8 cellular contexts compared by ENCODE assay signal in the genomic region with DNA sequence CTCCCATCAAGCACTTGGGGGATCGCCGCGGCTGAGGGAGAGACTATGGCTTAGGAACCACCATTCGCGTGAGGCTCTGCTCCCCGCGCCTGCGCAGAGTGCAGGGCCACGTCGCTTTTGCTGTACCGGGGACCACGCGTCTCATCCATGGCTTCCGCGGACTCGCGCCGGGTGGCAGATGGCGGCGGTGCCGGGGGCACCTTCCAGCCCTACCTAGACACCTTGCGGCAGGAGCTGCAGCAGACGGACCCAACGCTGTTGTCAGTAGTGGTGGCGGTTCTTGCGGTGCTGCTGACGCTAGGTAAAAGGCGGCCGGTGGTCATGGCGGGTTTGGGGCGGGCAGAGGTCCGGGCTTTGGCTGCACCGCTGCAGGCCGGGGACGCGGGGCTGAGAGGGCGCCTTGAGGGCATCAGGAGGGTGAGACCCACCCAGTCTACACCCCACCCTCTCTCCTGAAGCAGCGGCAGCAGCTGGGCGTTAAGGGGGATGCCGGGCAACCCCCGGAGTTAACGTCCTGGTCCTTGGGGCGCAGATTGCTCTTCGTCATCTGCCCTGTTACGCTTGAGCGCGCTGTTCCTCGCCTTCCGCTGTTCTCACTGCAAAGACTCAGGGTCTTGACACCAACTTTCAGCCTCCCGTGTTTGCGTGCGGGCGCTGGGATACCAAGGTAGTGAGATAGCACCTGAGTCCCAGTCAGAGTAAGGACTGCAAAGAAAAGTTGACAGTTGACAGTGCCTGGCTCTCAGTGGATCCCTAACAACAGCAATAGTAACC. TPM values are rescaled to one million over a fixed set of nuclear protein-coding genes. Genes with fewer than 3 reads are reported as not detected.
DNase-seq lines count a peak whose midpoint lies in the region; ATAC-seq and TF ChIP-seq lines count a peak whose summit lies in the region.

A gene with protein sequence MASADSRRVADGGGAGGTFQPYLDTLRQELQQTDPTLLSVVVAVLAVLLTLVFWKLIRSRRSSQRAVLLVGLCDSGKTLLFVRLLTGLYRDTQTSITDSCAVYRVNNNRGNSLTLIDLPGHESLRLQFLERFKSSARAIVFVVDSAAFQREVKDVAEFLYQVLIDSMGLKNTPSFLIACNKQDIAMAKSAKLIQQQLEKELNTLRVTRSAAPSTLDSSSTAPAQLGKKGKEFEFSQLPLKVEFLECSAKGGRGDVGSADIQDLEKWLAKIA (plus strand): TSS at position 114 of the 774 bp plus-strand sequence. CDS start 34 bp downstream, at position 148.

- peaks cover 0 to 5% of the 10 kb centered on the region in 2 donors for H3K27me3 Mint-ChIP-seq in CD4-positive, alpha-beta memory T cell
- H3K27me3 Mint-ChIP-seq in activated CD4-positive, alpha-beta memory T cell treated with anti-CD3 and anti-CD28 coated beads for 36 hours: peaks cover 4% of the 10 kb centered on the region

- peak; percentile 99 for ATAC-seq in GM19455 (IDR thresholded peaks at IDR 0.05; ENCODE audit: unreplicated experiment)

- H3K4me1 ChIP-seq in CD4-positive, alpha-beta memory T cell (ENCODE audit: insufficient read depth, low read length): peaks cover 29% of the 10 kb centered on the region
- H3K4me1 ChIP-seq in duodenal mucosa (ENCODE audit: control insufficient read depth in 1 of 2, insufficient read depth in 2 of 2, low read length in 2 of 2): peaks cover 9 to 16% of the 10 kb centered on the region in 2 donors

- peak within 1 kb of the TSS; percentile 94 to 98 (median 98) for H3K4me3 Mint-ChIP-seq in CD4-positive, alpha-beta memory T cell
- H3K4me3 Mint-ChIP-seq in activated CD4-positive, alpha-beta memory T cell treated with anti-CD3 and anti-CD28 coated beads for 36 hours: peak within 1 kb of the TSS; percentile 98

- peak within 1 kb of the TSS; percentile 57 to 85 for H3K4me3 ChIP-seq in CD4-positive, alpha-beta memory T cell (ENCODE audit: low read length in 2 of 2)
- H3K4me3 ChIP-seq in duodenal mucosa (ENCODE audit: low read depth in 1 of 2, low read length in 2 of 2): peak within 1 kb of the TSS; percentile 84 to 91
- peak within 1 kb of the TSS; percentile 89 for H3K4me3 ChIP-seq in lower leg skin (ENCODE audit: low read depth, poor library complexity, severe bottlenecking)

- peak within 1 kb of the TSS; percentile 65 for H3K27ac ChIP-seq in CD4-positive, alpha-beta memory T cell (ENCODE audit: low read depth, low read length)
- peak within 1 kb of the TSS; percentile 54 for H3K27ac ChIP-seq in duodenal mucosa (ENCODE audit: low read depth, low read length)

- TF ChIP-seq CTCF in lower leg skin (IDR thresholded peaks at IDR 0.05): no peak

- H3K36me3 ChIP-seq in CD4-positive, alpha-beta memory T cell (ENCODE audit: insufficient read depth, low read length): peaks cover 13% of the 10 kb centered on the region
- H3K36me3 ChIP-seq in duodenal mucosa (ENCODE audit: control insufficient read depth in 1 of 2, insufficient read depth in 2 of 2, low read length in 2 of 2): peaks cover 13 to 16% of the 10 kb centered on the region in 2 donors

- no peak for TF ChIP-seq POLR2A in lower leg skin (IDR thresholded peaks at IDR 0.05)

- intact Hi-C loops in CD4-positive, alpha-beta memory T cell (cut with micrococcal nuclease): loop anchor here (1.0 to 10.0 kb wide), 9 partner anchors 13 to 1391 kb away; partner anchors contain the start of genes ANAPC13, CDV3, CEP63 and DNAJC13
- intact Hi-C loops in activated CD4-positive, alpha-beta memory T cell treated with anti-CD3 and anti-CD28 coated beads for 36 hours (cut with micrococcal nuclease): loop anchor here (1.0 to 10.0 kb wide), 11 partner anchors 75 to 1389 kb away; partner anchors contain the start of genes CDV3, CEP63, DNAJC13 and NPHP3
- intact Hi-C loops in lower leg skin (cut with DNase I; ENCODE audit: low total_unique reads): no loop called here

- peak within 1 kb of the TSS; percentile 92 to 98 (median 95) for H3K27ac Mint-ChIP-seq in CD4-positive, alpha-beta memory T cell
- peak within 1 kb of the TSS; percentile 94 for H3K27ac Mint-ChIP-seq in activated CD4-positive, alpha-beta memory T cell treated with anti-CD3 and anti-CD28 coated beads for 36 hours

- peak within 1 kb of the TSS; percentile 65 to 77 for H3K9ac ChIP-seq in duodenal mucosa (ENCODE audit: low read depth in 1 of 2, low read length in 2 of 2)

- CTCF ChIA-PET in CD4-positive, alpha-beta memory T cell (lab: Charles Lee; ENCODE audit: partially characterized antibody): interaction anchor here (0.8 to 3.2 kb wide), 3 partner anchors 12 to 346 kb away, joined by 3 to 19 read pairs (median 3); no protein-coding TSS in a partner anchor
- CTCF ChIA-PET in activated CD4-positive, alpha-beta memory T cell treated with anti-CD3 and anti-CD28 coated beads for 36 hours (lab: Charles Lee): interaction anchor here (0.6 to 3.4 kb wide), 2 partner anchors 12 to 35 kb away, joined by 4 to 23 read pairs; no protein-coding TSS in a partner anchor

- no peaks in the 10 kb centered on the region for H3K27me3 ChIP-seq in CD4-positive, alpha-beta memory T cell (ENCODE audit: insufficient read depth, low read length)
- H3K27me3 ChIP-seq in duodenal mucosa (ENCODE audit: control insufficient read depth in 1 of 2, insufficient read depth in 2 of 2, low read length in 2 of 2): no peaks in the 10 kb centered on the region

- POLR2A ChIA-PET in CD4-positive, alpha-beta memory T cell (lab: Charles Lee; ENCODE audit: partially characterized antibody): interaction anchor here (0.7 kb wide), 1 partner anchor 232 kb away, joined by 3 read pairs; the partner anchor contains the start of gene CDV3
- POLR2A ChIA-PET in activated CD4-positive, alpha-beta memory T cell treated with anti-CD3 and anti-CD28 coated beads for 36 hours (lab: Charles Lee): interaction anchor here (0.9 to 1.1 kb wide), 3 partner anchors 11 to 233 kb away, joined by 3 to 4 read pairs (median 4); partner anchors contain the start of gene CDV3

- no peaks in the 10 kb centered on the region for H3K9me3 ChIP-seq in CD4-positive, alpha-beta memory T cell (ENCODE audit: control insufficient read depth in 1 of 2, low read length in 2 of 2)
- H3K9me3 ChIP-seq in duodenal mucosa (ENCODE audit: control insufficient read depth in 1 of 2, low read length in 2 of 2): no peaks in the 10 kb centered on the region

- no peaks in the 10 kb centered on the region for H3K9me3 Mint-ChIP-seq in CD4-positive, alpha-beta memory T cell
- H3K9me3 Mint-ChIP-seq in activated CD4-positive, alpha-beta memory T cell treated with anti-CD3 and anti-CD28 coated beads for 36 hours: no peaks in the 10 kb centered on the region

- WGBS in lower leg skin, 2 donors: 0 to 1% methylated on average over 36 to 38 of the region's 53 CpGs

- peaks cover 20 to 39% of the 10 kb centered on the region in 2 donors for H3K36me3 Mint-ChIP-seq in CD4-positive, alpha-beta memory T cell
- peaks cover 29% of the 10 kb centered on the region for H3K36me3 Mint-ChIP-seq in activated CD4-positive, alpha-beta memory T cell treated with anti-CD3 and anti-CD28 coated beads for 36 hours

- peak; percentile 93 to 98 (median 96) for DNase-seq in CD4-positive, alpha-beta memory T cell
- DNase-seq in HK-2 (ENCODE audit: unreplicated experiment): peak; percentile 96
- peak; percentile 85 for DNase-seq in NCI-H82 treated with DMSO at 0.1 percent for 48 hours (lab: John Stamatoyannopoulos, UW; ENCODE audit: unreplicated experiment)
- peak; percentile 98 for DNase-seq in activated CD4-positive, alpha-beta memory T cell treated with anti-CD3 and anti-CD28 coated beads for 36 hours
- DNase-seq in lower leg skin (ENCODE audit: low spot score in 2 of 2): peak; percentile 94 to 98
- DNase-seq in stimulated activated CD4-positive, alpha-beta T cell treated with anti-CD3 and anti-CD28 coated beads, Interleukin-4, amount 100 ng/mL, for 4 hours: peak; percentile 93 to 98

- H3K4me1 Mint-ChIP-seq in CD4-positive, alpha-beta memory T cell: peaks cover 20 to 47% (median 29%) of the 10 kb centered on the region in 4 donors
- peaks cover 38% of the 10 kb centered on the region for H3K4me1 Mint-ChIP-seq in activated CD4-positive, alpha-beta memory T cell treated with anti-CD3 and anti-CD28 coated beads for 36 hours (ENCODE audit: low read depth)

RNA-seq across cellular contexts. Expression of the gene that starts here (rescaled TPM):
- 10 to 100 TPM; 45.6 to 49.8 TPM for total RNA-seq in CD4-positive, alpha-beta memory T cell
- polyA plus RNA-seq in CD4-positive, alpha-beta memory T cell: 10 to 100 TPM; 55.1 to 57.4 TPM
- total RNA-seq in activated CD4-positive, alpha-beta memory T cell treated with anti-CD3 and anti-CD28 coated beads for 36 hours: 10 to 100 TPM; 65.7 to 66.7 TPM
- total RNA-seq in lower leg skin: 10 to 100 TPM; 20.0 to 25.6 (median 20.7) TPM

Comparison
In these comparisons a context has a peak if more than half of its experiments do, and no peak if none do; other contexts are left out.
1. Peak in every context shown above with its lines: DNase-seq, ATAC-seq, H3K4me3 ChIP-seq and H3K27ac ChIP-seq.